1 cellular context compared by ENCODE assay signal in genomic region chr3:123750659-123751420, GRCh38.
TF ChIP-seq lines count a peak whose summit lies in the region.

No MANE protein-coding gene starts in this region.

TF ChIP-seq in HepG2, 621 proteins besides CTCF, POLR2A, EP300 and RAD21 (continued from another document and continues in another):
- TF ChIP-seq SRSF9 (IDR thresholded peaks at IDR 0.05; ENCODE audit: borderline replicate concordance, insufficient read depth, low read depth, low read length, poor library complexity, severe bottlenecking) (no peak), FOSL1 (CRISPR knock-in tag; IDR thresholded peaks at IDR 0.05; ENCODE audit: borderline replicate concordance) (peak; percentile 93), GATA4 (IDR thresholded peaks at IDR 0.05; ENCODE audit: borderline replicate concordance, low read depth) (no peak), SP4 (CRISPR knock-in tag; IDR thresholded peaks at IDR 0.05) (no peak; the same call in 1 of the 2 replicates), NAIF1 (CRISPR knock-in tag; IDR thresholded peaks at IDR 0.05; ENCODE audit: borderline replicate concordance) (no peak), ZNF660 (CRISPR knock-in tag; IDR thresholded peaks at IDR 0.05; ENCODE audit: borderline replicate concordance, low read depth) (no peak), ZNF747 (CRISPR knock-in tag; IDR thresholded peaks at IDR 0.05; ENCODE audit: borderline replicate concordance) (no peak; the same call in 1 of the 2 replicates), MIXL1 (CRISPR knock-in tag; IDR thresholded peaks at IDR 0.05) (peak; percentile 68; the same call in 1 of the 2 replicates), PLRG1 (conservative IDR thresholded peaks at IDR 0.05) (no peak), SIX4 (CRISPR knock-in tag; IDR thresholded peaks at IDR 0.05) (0 out of 2 replicates have a peak, but pooled peaks have one; percentile 36), RBFOX2 (IDR thresholded peaks at IDR 0.05; ENCODE audit: low read depth, low read length) (no peak), FOXC1 (CRISPR knock-in tag; IDR thresholded peaks at IDR 0.05; ENCODE audit: borderline replicate concordance) (no peak), ZNF792 (CRISPR knock-in tag; IDR thresholded peaks at IDR 0.05) (0 out of 2 replicates have a peak, but pooled peaks have one; percentile 21), TAF1 (CRISPR knock-in tag; IDR thresholded peaks at IDR 0.05) (no peak), IRX3 (CRISPR knock-in tag; IDR thresholded peaks at IDR 0.05; ENCODE audit: borderline replicate concordance, low read depth) (no peak), ZNF644 (CRISPR knock-in tag; IDR thresholded peaks at IDR 0.05; ENCODE audit: low read depth) (peak; percentile 81), ZKSCAN1 (IDR thresholded peaks at IDR 0.05; ENCODE audit: low read length) (no peak), ZC3H4 (CRISPR knock-in tag; IDR thresholded peaks at IDR 0.05; ENCODE audit: borderline replicate concordance) (no peak), ZNF263 (CRISPR knock-in tag; IDR thresholded peaks at IDR 0.05) (no peak), ZNF3 (CRISPR knock-in tag; IDR thresholded peaks at IDR 0.05) (no peak), GLI4 (CRISPR knock-in tag; IDR thresholded peaks at IDR 0.05; ENCODE audit: borderline replicate concordance) (no peak), AGO1 (IDR thresholded peaks at IDR 0.05; ENCODE audit: low read depth, low read length, poor library complexity, severe bottlenecking) (no peak), EZH2 (conservative IDR thresholded peaks at IDR 0.05; ENCODE audit: low read depth, low read length) (no peak), GZF1 (CRISPR knock-in tag; IDR thresholded peaks at IDR 0.05) (peak; percentile 99), HMG20B (CRISPR knock-in tag; conservative IDR thresholded peaks at IDR 0.05) (no peak; the same call in 1 of the 2 replicates), ZNF572 (CRISPR knock-in tag; IDR thresholded peaks at IDR 0.05) (no peak), ARNT (IDR thresholded peaks at IDR 0.05) (no peak), GATAD2A (CRISPR knock-in tag; IDR thresholded peaks at IDR 0.05) (peak; percentile 92), TBL1XR1 (IDR thresholded peaks at IDR 0.05; ENCODE audit: borderline replicate concordance, low read length, partially characterized antibody) (no peak), HOXA5 (CRISPR knock-in tag; IDR thresholded peaks at IDR 0.05) (no peak), NCOA1 (CRISPR knock-in tag; IDR thresholded peaks at IDR 0.05) (no peak), ZNF501 (CRISPR knock-in tag; IDR thresholded peaks at IDR 0.05) (peak; percentile 64), UBTF (CRISPR knock-in tag; IDR thresholded peaks at IDR 0.05) (no peak), SRY (CRISPR knock-in tag; IDR thresholded peaks at IDR 0.05) (peak; percentile 62; the same call in 1 of the 2 replicates), ZNF138 (CRISPR knock-in tag; IDR thresholded peaks at IDR 0.05; ENCODE audit: low read depth) (no peak), CEBPB (IDR thresholded peaks at IDR 0.05; ENCODE audit: borderline replicate concordance, low read depth, low read length) (no peak), TBX2 (CRISPR knock-in tag; IDR thresholded peaks at IDR 0.05; ENCODE audit: borderline replicate concordance) (peak; percentile 60), ZNF296 (CRISPR knock-in tag; conservative IDR thresholded peaks at IDR 0.05) (no peak)
- TF ChIP-seq, protein P1, sequence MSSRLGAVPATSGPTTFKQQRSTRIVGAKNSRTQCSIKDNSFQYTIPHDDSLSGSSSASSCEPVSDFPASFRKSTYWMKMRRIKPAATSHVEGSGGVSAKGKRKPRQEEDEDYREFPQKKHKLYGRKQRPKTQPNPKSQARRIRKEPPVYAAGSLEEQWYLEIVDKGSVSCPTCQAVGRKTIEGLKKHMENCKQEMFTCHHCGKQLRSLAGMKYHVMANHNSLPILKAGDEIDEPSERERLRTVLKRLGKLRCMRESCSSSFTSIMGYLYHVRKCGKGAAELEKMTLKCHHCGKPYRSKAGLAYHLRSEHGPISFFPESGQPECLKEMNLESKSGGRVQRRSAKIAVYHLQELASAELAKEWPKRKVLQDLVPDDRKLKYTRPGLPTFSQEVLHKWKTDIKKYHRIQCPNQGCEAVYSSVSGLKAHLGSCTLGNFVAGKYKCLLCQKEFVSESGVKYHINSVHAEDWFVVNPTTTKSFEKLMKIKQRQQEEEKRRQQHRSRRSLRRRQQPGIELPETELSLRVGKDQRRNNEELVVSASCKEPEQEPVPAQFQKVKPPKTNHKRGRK (CRISPR knock-in tag; IDR thresholded peaks at IDR 0.05), result no peak
- TF ChIP-seq, protein P2, sequence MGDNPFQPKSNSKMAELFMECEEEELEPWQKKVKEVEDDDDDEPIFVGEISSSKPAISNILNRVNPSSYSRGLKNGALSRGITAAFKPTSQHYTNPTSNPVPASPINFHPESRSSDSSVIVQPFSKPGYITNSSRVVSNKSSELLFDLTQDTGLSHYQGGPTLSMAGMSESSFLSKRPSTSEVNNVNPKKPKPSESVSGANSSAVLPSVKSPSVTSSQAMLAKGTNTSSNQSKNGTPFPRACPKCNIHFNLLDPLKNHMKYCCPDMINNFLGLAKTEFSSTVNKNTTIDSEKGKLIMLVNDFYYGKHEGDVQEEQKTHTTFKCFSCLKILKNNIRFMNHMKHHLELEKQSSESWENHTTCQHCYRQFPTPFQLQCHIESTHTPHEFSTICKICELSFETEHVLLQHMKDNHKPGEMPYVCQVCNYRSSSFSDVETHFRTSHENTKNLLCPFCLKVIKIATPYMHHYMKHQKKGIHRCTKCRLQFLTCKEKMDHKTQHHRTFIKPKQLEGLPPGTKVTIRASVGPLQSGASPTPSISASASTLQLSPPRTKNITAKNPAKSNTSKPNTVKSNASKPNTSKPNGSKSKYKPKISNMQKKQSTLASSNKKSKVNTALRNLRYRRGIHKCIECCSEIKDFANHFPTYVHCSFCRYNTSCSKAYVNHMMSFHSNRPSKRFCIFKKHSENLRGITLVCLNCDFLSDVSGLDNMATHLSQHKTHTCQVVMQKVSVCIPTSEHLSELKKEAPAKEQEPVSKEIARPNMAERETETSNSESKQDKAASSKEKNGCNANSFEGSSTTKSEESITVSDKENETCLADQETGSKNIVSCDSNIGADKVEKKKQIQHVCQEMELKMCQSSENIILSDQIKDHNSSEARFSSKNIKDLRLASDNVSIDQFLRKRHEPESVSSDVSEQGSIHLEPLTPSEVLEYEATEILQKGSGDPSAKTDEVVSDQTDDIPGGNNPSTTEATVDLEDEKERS (CRISPR knock-in tag; IDR thresholded peaks at IDR 0.05), result no peak; the same call in 1 of the 2 replicates
- TF ChIP-seq, protein P3, sequence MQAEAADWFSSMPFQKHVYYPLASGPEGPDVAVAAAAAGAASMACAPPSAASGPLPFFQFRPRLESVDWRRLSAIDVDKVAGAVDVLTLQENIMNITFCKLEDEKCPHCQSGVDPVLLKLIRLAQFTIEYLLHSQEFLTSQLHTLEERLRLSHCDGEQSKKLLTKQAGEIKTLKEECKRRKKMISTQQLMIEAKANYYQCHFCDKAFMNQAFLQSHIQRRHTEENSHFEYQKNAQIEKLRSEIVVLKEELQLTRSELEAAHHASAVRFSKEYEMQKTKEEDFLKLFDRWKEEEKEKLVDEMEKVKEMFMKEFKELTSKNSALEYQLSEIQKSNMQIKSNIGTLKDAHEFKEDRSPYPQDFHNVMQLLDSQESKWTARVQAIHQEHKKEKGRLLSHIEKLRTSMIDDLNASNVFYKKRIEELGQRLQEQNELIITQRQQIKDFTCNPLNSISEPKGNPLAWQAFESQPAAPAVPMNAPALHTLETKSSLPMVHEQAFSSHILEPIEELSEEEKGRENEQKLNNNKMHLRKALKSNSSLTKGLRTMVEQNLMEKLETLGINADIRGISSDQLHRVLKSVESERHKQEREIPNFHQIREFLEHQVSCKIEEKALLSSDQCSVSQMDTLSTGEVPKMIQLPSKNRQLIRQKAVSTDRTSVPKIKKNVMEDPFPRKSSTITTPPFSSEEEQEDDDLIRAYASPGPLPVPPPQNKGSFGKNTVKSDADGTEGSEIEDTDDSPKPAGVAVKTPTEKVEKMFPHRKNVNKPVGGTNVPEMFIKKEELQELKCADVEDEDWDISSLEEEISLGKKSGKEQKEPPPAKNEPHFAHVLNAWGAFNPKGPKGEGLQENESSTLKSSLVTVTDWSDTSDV (CRISPR knock-in tag; IDR thresholded peaks at IDR 0.05), result no peak
- TF ChIP-seq, protein P4, sequence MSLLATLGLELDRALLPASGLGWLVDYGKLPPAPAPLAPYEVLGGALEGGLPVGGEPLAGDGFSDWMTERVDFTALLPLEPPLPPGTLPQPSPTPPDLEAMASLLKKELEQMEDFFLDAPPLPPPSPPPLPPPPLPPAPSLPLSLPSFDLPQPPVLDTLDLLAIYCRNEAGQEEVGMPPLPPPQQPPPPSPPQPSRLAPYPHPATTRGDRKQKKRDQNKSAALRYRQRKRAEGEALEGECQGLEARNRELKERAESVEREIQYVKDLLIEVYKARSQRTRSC (CRISPR knock-in tag; IDR thresholded peaks at IDR 0.05; ENCODE audit: low read depth), result no peak
- TF ChIP-seq, protein P5, sequence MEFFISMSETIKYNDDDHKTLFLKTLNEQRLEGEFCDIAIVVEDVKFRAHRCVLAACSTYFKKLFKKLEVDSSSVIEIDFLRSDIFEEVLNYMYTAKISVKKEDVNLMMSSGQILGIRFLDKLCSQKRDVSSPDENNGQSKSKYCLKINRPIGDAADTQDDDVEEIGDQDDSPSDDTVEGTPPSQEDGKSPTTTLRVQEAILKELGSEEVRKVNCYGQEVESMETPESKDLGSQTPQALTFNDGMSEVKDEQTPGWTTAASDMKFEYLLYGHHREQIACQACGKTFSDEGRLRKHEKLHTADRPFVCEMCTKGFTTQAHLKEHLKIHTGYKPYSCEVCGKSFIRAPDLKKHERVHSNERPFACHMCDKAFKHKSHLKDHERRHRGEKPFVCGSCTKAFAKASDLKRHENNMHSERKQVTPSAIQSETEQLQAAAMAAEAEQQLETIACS (CRISPR knock-in tag; IDR thresholded peaks at IDR 0.05), result no peak
- TF ChIP-seq, protein P6, sequence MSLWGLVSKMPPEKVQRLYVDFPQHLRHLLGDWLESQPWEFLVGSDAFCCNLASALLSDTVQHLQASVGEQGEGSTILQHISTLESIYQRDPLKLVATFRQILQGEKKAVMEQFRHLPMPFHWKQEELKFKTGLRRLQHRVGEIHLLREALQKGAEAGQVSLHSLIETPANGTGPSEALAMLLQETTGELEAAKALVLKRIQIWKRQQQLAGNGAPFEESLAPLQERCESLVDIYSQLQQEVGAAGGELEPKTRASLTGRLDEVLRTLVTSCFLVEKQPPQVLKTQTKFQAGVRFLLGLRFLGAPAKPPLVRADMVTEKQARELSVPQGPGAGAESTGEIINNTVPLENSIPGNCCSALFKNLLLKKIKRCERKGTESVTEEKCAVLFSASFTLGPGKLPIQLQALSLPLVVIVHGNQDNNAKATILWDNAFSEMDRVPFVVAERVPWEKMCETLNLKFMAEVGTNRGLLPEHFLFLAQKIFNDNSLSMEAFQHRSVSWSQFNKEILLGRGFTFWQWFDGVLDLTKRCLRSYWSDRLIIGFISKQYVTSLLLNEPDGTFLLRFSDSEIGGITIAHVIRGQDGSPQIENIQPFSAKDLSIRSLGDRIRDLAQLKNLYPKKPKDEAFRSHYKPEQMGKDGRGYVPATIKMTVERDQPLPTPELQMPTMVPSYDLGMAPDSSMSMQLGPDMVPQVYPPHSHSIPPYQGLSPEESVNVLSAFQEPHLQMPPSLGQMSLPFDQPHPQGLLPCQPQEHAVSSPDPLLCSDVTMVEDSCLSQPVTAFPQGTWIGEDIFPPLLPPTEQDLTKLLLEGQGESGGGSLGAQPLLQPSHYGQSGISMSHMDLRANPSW (CRISPR knock-in tag; IDR thresholded peaks at IDR 0.05; ENCODE audit: borderline replicate concordance), result 0 out of 2 replicates have a peak, but pooled peaks have one; percentile 66
- TF ChIP-seq, protein P7, sequence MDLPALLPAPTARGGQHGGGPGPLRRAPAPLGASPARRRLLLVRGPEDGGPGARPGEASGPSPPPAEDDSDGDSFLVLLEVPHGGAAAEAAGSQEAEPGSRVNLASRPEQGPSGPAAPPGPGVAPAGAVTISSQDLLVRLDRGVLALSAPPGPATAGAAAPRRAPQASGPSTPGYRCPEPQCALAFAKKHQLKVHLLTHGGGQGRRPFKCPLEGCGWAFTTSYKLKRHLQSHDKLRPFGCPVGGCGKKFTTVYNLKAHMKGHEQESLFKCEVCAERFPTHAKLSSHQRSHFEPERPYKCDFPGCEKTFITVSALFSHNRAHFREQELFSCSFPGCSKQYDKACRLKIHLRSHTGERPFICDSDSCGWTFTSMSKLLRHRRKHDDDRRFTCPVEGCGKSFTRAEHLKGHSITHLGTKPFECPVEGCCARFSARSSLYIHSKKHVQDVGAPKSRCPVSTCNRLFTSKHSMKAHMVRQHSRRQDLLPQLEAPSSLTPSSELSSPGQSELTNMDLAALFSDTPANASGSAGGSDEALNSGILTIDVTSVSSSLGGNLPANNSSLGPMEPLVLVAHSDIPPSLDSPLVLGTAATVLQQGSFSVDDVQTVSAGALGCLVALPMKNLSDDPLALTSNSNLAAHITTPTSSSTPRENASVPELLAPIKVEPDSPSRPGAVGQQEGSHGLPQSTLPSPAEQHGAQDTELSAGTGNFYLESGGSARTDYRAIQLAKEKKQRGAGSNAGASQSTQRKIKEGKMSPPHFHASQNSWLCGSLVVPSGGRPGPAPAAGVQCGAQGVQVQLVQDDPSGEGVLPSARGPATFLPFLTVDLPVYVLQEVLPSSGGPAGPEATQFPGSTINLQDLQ (CRISPR knock-in tag; IDR thresholded peaks at IDR 0.05), result no peak
